In genomic region chr3:19399356-19399755, GRCh38 we compare ENCODE assay signal across 1 cellular context.
TF ChIP-seq lines count a peak whose summit lies in the region.

No MANE protein-coding gene starts in this region.

TF ChIP-seq in GM23338, 12 proteins besides CTCF, POLR2A, EP300 and RAD21 (continued from another document):
- no peak for TF ChIP-seq ZNF462 (CRISPR knock-in tag; IDR thresholded peaks at IDR 0.05)
- no peak for TF ChIP-seq CREB1 (CRISPR knock-in tag; IDR thresholded peaks at IDR 0.05; ENCODE audit: low read depth)
- no peak for TF ChIP-seq EZH2 (IDR thresholded peaks at IDR 0.05; ENCODE audit: low read depth, unreplicated experiment)
- no peak for TF ChIP-seq ZNF331 (CRISPR knock-in tag; IDR thresholded peaks at IDR 0.05; ENCODE audit: low read depth)
- no peak for TF ChIP-seq ETS1 (IDR thresholded peaks at IDR 0.05)
- TF ChIP-seq EZH2phosphoT487 (IDR thresholded peaks at IDR 0.05; ENCODE audit: unreplicated experiment): no peak
- TF ChIP-seq NANOG (IDR thresholded peaks at IDR 0.05; ENCODE audit: borderline replicate concordance): no peak
- TF ChIP-seq ZNF114 (CRISPR knock-in tag; IDR thresholded peaks at IDR 0.05): no peak
TF ChIP-seq in GM23338: peak in this region for 0.
